8 cellular contexts compared by ENCODE assay signal in the genomic region with DNA sequence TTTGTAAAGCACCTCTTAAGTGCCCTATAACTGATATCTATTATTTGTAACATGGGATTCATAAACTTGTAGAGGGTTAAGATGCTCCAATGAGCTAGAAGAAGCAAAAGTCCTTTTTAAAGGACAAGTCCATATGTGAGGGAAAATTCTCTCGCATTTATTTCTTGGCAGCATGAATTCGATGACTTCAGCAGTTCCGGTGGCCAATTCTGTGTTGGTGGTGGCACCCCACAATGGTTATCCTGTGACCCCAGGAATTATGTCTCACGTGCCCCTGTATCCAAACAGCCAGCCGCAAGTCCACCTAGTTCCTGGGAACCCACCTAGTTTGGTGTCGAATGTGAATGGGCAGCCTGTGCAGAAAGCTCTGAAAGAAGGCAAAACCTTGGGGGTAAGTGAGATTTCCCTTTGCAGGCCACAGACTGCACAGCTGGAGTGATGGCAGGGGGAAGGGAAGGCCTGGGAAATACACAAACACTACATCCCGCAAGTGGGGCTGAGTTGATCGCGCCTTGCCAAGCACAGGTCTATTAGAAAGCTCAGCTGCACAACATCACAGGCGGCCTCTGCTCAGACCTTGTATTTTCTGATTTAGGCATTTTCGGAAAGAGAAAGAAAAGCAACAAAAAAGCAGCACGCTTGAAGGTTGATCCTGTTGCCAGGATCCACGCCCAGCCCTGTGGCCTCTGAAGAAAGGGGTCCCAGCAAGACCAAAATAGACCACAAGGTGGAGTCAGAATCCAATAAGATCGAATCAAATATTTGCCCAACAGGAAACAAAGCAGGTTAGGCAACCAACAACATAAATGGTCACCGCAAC. TPM values are rescaled to one million over a fixed set of nuclear protein-coding genes. Genes with fewer than 3 reads are reported as not detected.
DNase-seq lines count a peak whose midpoint lies in the region; ATAC-seq, FAIRE-seq and TF ChIP-seq lines count a peak whose summit lies in the region.

No MANE protein-coding gene starts in this region.

- H2AFZ ChIP-seq in GM12878 (ENCODE audit: control insufficient read depth, low read depth, low read length): no peak overlapping the region

- POLR2A ChIA-PET in GM12878 (lab: Charles Lee): interaction anchor here (1.6 kb wide), 1 partner anchor 62 kb away, joined by 6 read pairs; no protein-coding TSS in a partner anchor

- H3K36me3 ChIP-seq in GM12878 (ENCODE audit: control insufficient read depth in 2 of 2, insufficient read depth in 2 of 2, low read length in 1 of 2): no peaks in the 10 kb centered on the region

- no peaks in the 10 kb centered on the region for H3K4me1 ChIP-seq in GM12878 (ENCODE audit: control insufficient read depth, insufficient read depth, low read length)

- no TSS peak for BruUV-seq in GM12878 (replicated peaks; lab: Mats Ljungman, UMichigan)

- SMC1A ChIA-PET in GM12878 (lab: Charles Lee; ENCODE audit: uncharacterized antibody, unreplicated experiment): interaction anchor here (0.7 to 5.0 kb wide), 14 partner anchors 12 to 187 kb away, joined by 3 to 45 read pairs (median 4); a partner anchor contains a TSS

- no peak overlapping the region for H3K4me3 Mint-ChIP-seq in T-helper 2 cell treated with Interferon-gamma antibody and Interleukin-4, amounts not matched to agents 5 μg/mL and 100 μg/mL, for 36 hours

- no peak overlapping the region for H3K27ac Mint-ChIP-seq in T-helper 2 cell treated with Interferon-gamma antibody and Interleukin-4, amounts not matched to agents 5 μg/mL and 100 μg/mL, for 36 hours

- no peaks in the 10 kb centered on the region for H3K9me3 ChIP-seq in GM12878 (replicated peaks; ENCODE audit: control insufficient read depth, insufficient read depth, low read length)

- H3K27me3 ChIP-seq in GM12878 (replicated peaks in 1 of 2; ENCODE audit: control insufficient read depth in 2 of 2, insufficient read depth in 2 of 2, low read length in 1 of 2): no peaks in the 10 kb centered on the region

- H4K20me1 ChIP-seq in GM12878 (ENCODE audit: control insufficient read depth, insufficient read depth): no peaks in the 10 kb centered on the region

- no peak for TF ChIP-seq EP300 in GM12878 (IDR thresholded peaks at IDR 0.05; ENCODE audit: borderline replicate concordance in 1 of 2, control insufficient read depth in 1 of 2, low read depth in 2 of 2, low read length in 2 of 2)

- peak; percentile 88 for DNase-seq in NCI-H1105 treated with DMSO at 0.1 percent for 48 hours (lab: John Stamatoyannopoulos, UW)
- no peak for DNase-seq in GM12878 (ENCODE audit: low read depth, low spot score)
- peak; percentile 31 for DNase-seq in mucosa of gallbladder (ENCODE audit: low spot score)
- no peak for DNase-seq in activated CD8-positive, alpha-beta memory T cell treated with anti-CD3 and anti-CD28 coated beads, Interleukin-2, amount 50 U/mL, for 48 hours
- no peak for DNase-seq in superior temporal gyrus (ENCODE audit: extremely low spot score)
- DNase-seq in T-helper 2 cell treated with Interferon-gamma antibody and Interleukin-4, amounts not matched to agents 5 μg/mL and 100 μg/mL, for 36 hours (ENCODE audit: low spot score): no peak
- no peak for DNase-seq in stimulated activated CD4-positive, alpha-beta T cell treated with anti-CD3 and anti-CD28 coated beads, Interleukin-15, amount 100 ng/mL, for 24 hours

- no peaks in the 10 kb centered on the region for H3K79me2 ChIP-seq in GM12878 (ENCODE audit: control insufficient read depth, insufficient read depth, low read length)

- H3K36me3 Mint-ChIP-seq in T-helper 2 cell treated with Interferon-gamma antibody and Interleukin-4, amounts not matched to agents 5 μg/mL and 100 μg/mL, for 36 hours (ENCODE audit: low read depth): no peaks in the 10 kb centered on the region

- no peak overlapping the region for H3K27ac ChIP-seq in GM12878 (ENCODE audit: control insufficient read depth, insufficient read depth)

- RAD21 ChIA-PET in GM12878 (lab: Charles Lee; ENCODE audit: unreplicated experiment): interaction anchor here (1.6 to 2.9 kb wide), 5 partner anchors 56 to 187 kb away, joined by 5 to 21 read pairs (median 7); a partner anchor contains a TSS

- H3K4me2 ChIP-seq in GM12878 (ENCODE audit: control insufficient read depth, insufficient read depth): no peak overlapping the region

- no peaks in the 10 kb centered on the region for H3K4me1 Mint-ChIP-seq in T-helper 2 cell treated with Interferon-gamma antibody and Interleukin-4, amounts not matched to agents 5 μg/mL and 100 μg/mL, for 36 hours (ENCODE audit: low read depth)

- H3K4me3 ChIP-seq in GM12878: no peak overlapping the region

- ATAC-seq in GM12878: peak; percentile 87

- intact Hi-C loops in GM12878 (cut with micrococcal nuclease; ENCODE audit: unreplicated experiment): loop anchor here (1.0 to 5.0 kb wide), 3 partner anchors 62 to 196 kb away; no protein-coding TSS in a partner anchor

- H3K9ac ChIP-seq in GM12878 (ENCODE audit: control insufficient read depth, insufficient read depth, low read length): no peak overlapping the region

- no peaks in the 10 kb centered on the region for H3K9me3 Mint-ChIP-seq in T-helper 2 cell treated with Interferon-gamma antibody and Interleukin-4, amounts not matched to agents 5 μg/mL and 100 μg/mL, for 36 hours

- TF ChIP-seq CTCF in GM12874 (IDR thresholded peaks at IDR 0.05; ENCODE audit: insufficient read depth, low read depth, low read length): peak; percentile 23; the same call in 1 of the 2 replicates
- TF ChIP-seq CTCF in GM12878 (IDR thresholded peaks at IDR 0.05 in 2 of 3, conservative IDR thresholded peaks at IDR 0.05 in 1 of 3; ENCODE audit: control insufficient read depth in 2 of 3, extremely low read depth in 1 of 3, insufficient read depth in 1 of 3, low read depth in 3 of 3, low read length in 3 of 3): peak; percentile 54 to 56 (median 55); a peak in 5 of 6 replicates

- TF ChIP-seq POLR2A in GM12878 (IDR thresholded peaks at IDR 0.05; ENCODE audit: low read depth, low read length): no peak

- peaks cover 5% of the 10 kb centered on the region for H3K27me3 Mint-ChIP-seq in T-helper 2 cell treated with Interferon-gamma antibody and Interleukin-4, amounts not matched to agents 5 μg/mL and 100 μg/mL, for 36 hours (ENCODE audit: low read depth)

- CTCF ChIA-PET in GM12878 (lab: Yijun Ruan, JAX): interaction anchor here (0.9 to 5.6 kb wide), 16 partner anchors 9 to 198 kb away, joined by 3 to 84 read pairs (median 4); a partner anchor contains a TSS

- WGBS in GM12878 (ENCODE audit: insufficient coverage, insufficient replicate concordance, low lambda C conversion rate, missing lambda C conversion rate): 62% methylated on average over 15 of the region's 15 CpGs

- peak; percentile 75 for FAIRE-seq in GM12878 (lab: Jason Lieb, UNC)

- in situ Hi-C loops in GM12878 (cut with MboI): no loop called here

- peak; percentile 64 for TF ChIP-seq RAD21 in GM12878 (IDR thresholded peaks at IDR 0.05; ENCODE audit: insufficient read depth, low read depth, low read length)

RNA-seq across cellular contexts. Expression of a gene that starts 1.5 kb away (rescaled TPM):
- total RNA-seq in GM12878 (2013; cell fraction: nucleolus; rRNA removed): not detected in 2 replicates
- total RNA-seq in GM12878 (2014; rRNA removed) (not detected in 2 replicates), GM12878 (2014; rRNA removed; fragmentation: Illumina TruSeq; extraction: Trizol) (not detected in 2 replicates), GM12878 (2021) (not detected in 2 replicates), mucosa of gallbladder (61.4 TPM)
- not detected for polyA plus RNA-seq in GM12878 (2011; ENCODE audit: low read depth)
- polyA plus RNA-seq in GM12878 (2011; rRNA removed) (0.04 TPM in 1 of 2 replicates, not detected in the other), GM12878 (2014; fragmentation: Illumina TruSeq; extraction: Trizol) (not detected in 2 replicates), GM12878 (2014; fragmentation: Nextera tagmentation; extraction: Ambion mirVana) (not detected), GM12878 (2014; rRNA removed) (not detected in 2 replicates), GM12878 (2016; fragmentation: Nextera tagmentation; extraction: Ambion mirVana) (not detected)
- 0.03 TPM in 1 of 2 replicates, not detected in the other for polyA plus RNA-seq in GM12878 (2011; cell fraction: cytosol; rRNA removed)
- polyA plus RNA-seq in GM12878 (2011; cell fraction: nucleus; rRNA removed): not detected in 2 replicates
- not detected in 2 replicates for polyA plus RNA-seq in GM12878 (2012)
- not detected in 2 replicates for polyA minus RNA-seq in GM12878 (2011; rRNA and poly(A)+ RNA removed)
- not detected in 2 replicates for polyA minus RNA-seq in GM12878 (2011; cell fraction: cytosol; rRNA and poly(A)+ RNA removed)
- not detected in 2 replicates for polyA minus RNA-seq in GM12878 (2011; cell fraction: nucleus; rRNA and poly(A)+ RNA removed)

RNA-seq across cellular contexts. Expression of a gene that starts 23.6 kb away (rescaled TPM):
- total RNA-seq in GM12878 (2013; cell fraction: nucleolus; rRNA removed): not detected in 2 replicates
- total RNA-seq in GM12878 (2014; rRNA removed) (not detected in 2 replicates), GM12878 (2014; rRNA removed; fragmentation: Illumina TruSeq; extraction: Trizol) (not detected in 2 replicates), GM12878 (2021) (not detected in 2 replicates), mucosa of gallbladder (not detected)
- polyA plus RNA-seq in GM12878 (2011; ENCODE audit: low read depth): not detected
- polyA plus RNA-seq in GM12878 (2011; rRNA removed) (not detected in 2 replicates), GM12878 (2014; fragmentation: Illumina TruSeq; extraction: Trizol) (not detected in 2 replicates), GM12878 (2014; fragmentation: Nextera tagmentation; extraction: Ambion mirVana) (not detected), GM12878 (2014; rRNA removed) (not detected in 2 replicates), GM12878 (2016; fragmentation: Nextera tagmentation; extraction: Ambion mirVana) (not detected)
- polyA plus RNA-seq in GM12878 (2011; cell fraction: cytosol; rRNA removed): not detected in 2 replicates
- not detected in 2 replicates for polyA plus RNA-seq in GM12878 (2011; cell fraction: nucleus; rRNA removed)
- not detected in 2 replicates for polyA plus RNA-seq in GM12878 (2012)
- polyA minus RNA-seq in GM12878 (2011; rRNA and poly(A)+ RNA removed): not detected in 2 replicates
- not detected in 2 replicates for polyA minus RNA-seq in GM12878 (2011; cell fraction: cytosol; rRNA and poly(A)+ RNA removed)
- not detected in 2 replicates for polyA minus RNA-seq in GM12878 (2011; cell fraction: nucleus; rRNA and poly(A)+ RNA removed)

RNA-seq across cellular contexts. Expression of a gene that starts 55.8 kb away (rescaled TPM):
- total RNA-seq in GM12878 (2013; cell fraction: nucleolus; rRNA removed): not detected in 2 replicates
- total RNA-seq in GM12878 (2014; rRNA removed) (0.27 and 0.62 TPM in 2 replicates), GM12878 (2014; rRNA removed; fragmentation: Illumina TruSeq; extraction: Trizol) (0.18 and 0.45 TPM in 2 replicates), GM12878 (2021) (0.46 and 0.56 TPM in 2 replicates), mucosa of gallbladder (not detected)
- polyA plus RNA-seq in GM12878 (2011; ENCODE audit: low read depth): 0.34 TPM
- polyA plus RNA-seq in GM12878 (2011; rRNA removed) (0.22 and 0.35 TPM in 2 replicates), GM12878 (2014; fragmentation: Illumina TruSeq; extraction: Trizol) (0.71 TPM in 1 of 2 replicates, not detected in the other), GM12878 (2014; fragmentation: Nextera tagmentation; extraction: Ambion mirVana) (under 1 TPM; 0.05 to 0.08 TPM), GM12878 (2014; rRNA removed) (0.22 and 0.55 TPM in 2 replicates), GM12878 (2016; fragmentation: Nextera tagmentation; extraction: Ambion mirVana) (under 1 TPM; 0.62 to 0.84 TPM)
- 0.47 and 0.70 TPM in 2 replicates for polyA plus RNA-seq in GM12878 (2011; cell fraction: cytosol; rRNA removed)
- 0.76 and 1.5 TPM in 2 replicates for polyA plus RNA-seq in GM12878 (2011; cell fraction: nucleus; rRNA removed)
- polyA plus RNA-seq in GM12878 (2012): 0.23 and 0.34 TPM in 2 replicates
- polyA minus RNA-seq in GM12878 (2011; rRNA and poly(A)+ RNA removed): 0.36 TPM in 1 of 2 replicates, not detected in the other
- polyA minus RNA-seq in GM12878 (2011; cell fraction: cytosol; rRNA and poly(A)+ RNA removed): 0.83 and 1.3 TPM in 2 replicates
- polyA minus RNA-seq in GM12878 (2011; cell fraction: nucleus; rRNA and poly(A)+ RNA removed): 0.67 and 0.73 TPM in 2 replicates

Comparison
In these comparisons a context has a peak if more than half of its experiments do, and no peak if none do; other contexts are left out.
1. DNase-seq: peak in NCI-H1105 treated with DMSO at 0.1 percent for 48 hours (single experiment) and mucosa of gallbladder (single experiment); none in GM12878 (single experiment), activated CD8-positive, alpha-beta memory T cell treated with anti-CD3 and anti-CD28 coated beads, Interleukin-2, amount 50 U/mL, for 48 hours (single experiment), superior temporal gyrus (single experiment), T-helper 2 cell treated with Interferon-gamma antibody and Interleukin-4, amounts not matched to agents 5 μg/mL and 100 μg/mL, for 36 hours (single experiment) and stimulated activated CD4-positive, alpha-beta T cell treated with anti-CD3 and anti-CD28 coated beads, Interleukin-15, amount 100 ng/mL, for 24 hours (single experiment).
2. RNA of a gene that starts 1.5 kb away (total RNA-seq): 61.4 TPM in mucosa of gallbladder (single experiment); not detected in GM12878; every median in the first group is over 10 times any median in the second.